8 cellular contexts compared by ENCODE assay signal in the genomic region with DNA sequence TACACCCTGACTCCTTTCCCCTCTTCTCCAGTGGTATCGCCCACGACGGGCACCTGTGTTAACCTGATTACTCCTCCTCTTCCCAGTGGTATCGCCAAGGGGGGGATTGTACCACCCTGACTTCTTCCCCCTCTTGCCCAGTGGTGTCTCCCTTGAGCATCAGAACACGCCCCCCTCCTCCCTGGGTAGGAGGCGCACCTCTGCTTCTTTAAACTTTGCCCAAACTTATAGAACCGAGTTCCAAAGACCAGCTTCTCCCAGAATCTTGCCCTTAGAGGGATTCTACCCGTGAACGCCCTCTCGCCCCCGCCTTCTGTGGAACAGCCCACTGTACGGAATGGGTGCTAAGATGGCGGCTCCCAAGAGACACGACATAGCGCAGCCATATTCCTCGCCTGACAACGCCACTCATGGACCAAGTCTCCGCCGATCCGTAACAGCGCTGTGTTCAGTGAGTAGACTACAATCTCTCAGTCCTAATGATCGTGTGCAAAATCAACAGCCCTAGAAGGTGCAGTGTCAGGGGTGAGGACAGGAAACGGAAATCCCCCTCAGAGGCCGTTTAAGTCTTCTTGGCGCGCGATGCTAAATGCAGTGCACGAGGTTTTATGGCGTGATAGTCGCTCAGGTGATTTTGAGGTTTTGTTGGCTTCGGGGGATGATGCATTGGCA. TPM values are rescaled to one million over a fixed set of nuclear protein-coding genes. Genes with fewer than 3 reads are reported as not detected.
DNase-seq lines count a peak whose midpoint lies in the region; ATAC-seq and TF ChIP-seq lines count a peak whose summit lies in the region.

No MANE protein-coding gene starts in this region.

- no peaks in the 10 kb centered on the region for H3K79me2 ChIP-seq in neural cell (replicated peaks; ENCODE audit: insufficient read depth, low read length)

- H3K27me3 ChIP-seq in HUES6 (ENCODE audit: control insufficient read depth, insufficient read depth, low read length) (no peaks in the 10 kb centered on the region), foreskin keratinocyte (no peaks in the 10 kb centered on the region), neural cell (ENCODE audit: insufficient read depth, low read depth, low read length) (no peaks in the 10 kb centered on the region)

- H3K4me1 Mint-ChIP-seq in stimulated activated naive CD8-positive, alpha-beta T cell treated with anti-CD3 and anti-CD28 coated beads, Interleukin-15, Interleukin-2, amounts not matched to agents 100 ng/mL and 50 ng/mL, for 24 hours (ENCODE audit: low read depth) = peaks cover 21% of the 10 kb centered on the region

- TF ChIP-seq CTCF in foreskin keratinocyte (conservative IDR thresholded peaks at IDR 0.05) (peak; percentile 4), neural cell (IDR thresholded peaks at IDR 0.05; ENCODE audit: poor library complexity, severe bottlenecking) (peak; percentile 20)

- no peaks in the 10 kb centered on the region for H3K36me3 ChIP-seq in HUES6 (ENCODE audit: control insufficient read depth, insufficient read depth, low read length)
- no peaks in the 10 kb centered on the region for H3K36me3 ChIP-seq in neural cell (ENCODE audit: insufficient read depth, low read length)

- H2AFZ ChIP-seq in neural cell (ENCODE audit: low read depth, low read length) = peak overlapping the region; percentile 33

- H3K9me2 ChIP-seq in neural cell (ENCODE audit: insufficient read depth, low read length) = no peaks in the 10 kb centered on the region

- peak overlapping the region; percentile 93 for H3K9ac ChIP-seq in HUES6 (ENCODE audit: low read length)
- H3K9ac ChIP-seq in neural cell (ENCODE audit: low read length) = peak overlapping the region; percentile 57

- peak overlapping the region; percentile 91 for H3K27ac Mint-ChIP-seq in stimulated activated naive CD8-positive, alpha-beta T cell treated with anti-CD3 and anti-CD28 coated beads, Interleukin-15, Interleukin-2, amounts not matched to agents 100 ng/mL and 50 ng/mL, for 24 hours

- peak; percentile 25 for TF ChIP-seq EP300 in neural cell (conservative IDR thresholded peaks at IDR 0.05; ENCODE audit: poor library complexity, severe bottlenecking)

- peak; percentile 53 for DNase-seq in RPMI8226
- DNase-seq in activated naive CD4-positive, alpha-beta T cell (lab: John Stamatoyannopoulos, UW) = peak; percentile 9 to 60 (median 39)
- DNase-seq in foreskin keratinocyte = peak; percentile 71 to 78

- ATAC-seq in GM18517 (IDR thresholded peaks at IDR 0.05; ENCODE audit: unreplicated experiment) = peak; percentile 35
- ATAC-seq in foreskin keratinocyte = peak; percentile 86
- ATAC-seq in GM21367 (IDR thresholded peaks at IDR 0.05; ENCODE audit: unreplicated experiment) = no peak

- H3K27me3 Mint-ChIP-seq in stimulated activated naive CD8-positive, alpha-beta T cell treated with anti-CD3 and anti-CD28 coated beads, Interleukin-15, Interleukin-2, amounts not matched to agents 100 ng/mL and 50 ng/mL, for 24 hours = no peaks in the 10 kb centered on the region

- peak overlapping the region; percentile 66 for H3K4me3 ChIP-seq in HUES6 (ENCODE audit: low read depth, low read length)
- peak overlapping the region; percentile 61 for H3K4me3 ChIP-seq in neural cell (ENCODE audit: low read length)

- H3F3A ChIP-seq in neural cell (ENCODE audit: insufficient read depth, low read length, poor library complexity, severe bottlenecking) = no peaks in the 10 kb centered on the region

- no peaks in the 10 kb centered on the region for H3K9me3 Mint-ChIP-seq in stimulated activated naive CD8-positive, alpha-beta T cell treated with anti-CD3 and anti-CD28 coated beads, Interleukin-15, Interleukin-2, amounts not matched to agents 100 ng/mL and 50 ng/mL, for 24 hours

- H3K4me2 ChIP-seq in neural cell (ENCODE audit: low read length) = no peak overlapping the region

- H3K9me3 ChIP-seq in HUES6 (ENCODE audit: control insufficient read depth, insufficient read depth, low read depth, low read length) (no peaks in the 10 kb centered on the region; the same call in 1 of the 2 replicates), neural cell (ENCODE audit: low read length) (no peaks in the 10 kb centered on the region)

- no peaks in the 10 kb centered on the region for H4K20me1 ChIP-seq in neural cell (ENCODE audit: insufficient read depth)

- peak overlapping the region; percentile 87 for H3K4me3 Mint-ChIP-seq in stimulated activated naive CD8-positive, alpha-beta T cell treated with anti-CD3 and anti-CD28 coated beads, Interleukin-15, Interleukin-2, amounts not matched to agents 100 ng/mL and 50 ng/mL, for 24 hours

- peaks cover 12% of the 10 kb centered on the region; the same call in 1 of the 2 replicates for H3K4me1 ChIP-seq in HUES6 (ENCODE audit: control insufficient read depth, insufficient read depth, low read length)
- H3K4me1 ChIP-seq in foreskin keratinocyte = no peaks in the 10 kb centered on the region

- H3K27ac ChIP-seq in HUES6 (ENCODE audit: low read depth, low read length) (peak overlapping the region; percentile 64), foreskin keratinocyte (peak overlapping the region; percentile 67), neural cell (ENCODE audit: low read length) (peak overlapping the region; percentile 75)

- no peaks in the 10 kb centered on the region for H3K36me3 Mint-ChIP-seq in stimulated activated naive CD8-positive, alpha-beta T cell treated with anti-CD3 and anti-CD28 coated beads, Interleukin-15, Interleukin-2, amounts not matched to agents 100 ng/mL and 50 ng/mL, for 24 hours (ENCODE audit: low read depth)

- peak; percentile 19 for TF ChIP-seq RAD21 in neural cell (conservative IDR thresholded peaks at IDR 0.05)

TF ChIP-seq in neural cell, 6 proteins besides CTCF, POLR2A, EP300 and RAD21:
- TF ChIP-seq TAF1 (IDR thresholded peaks at IDR 0.05; ENCODE audit: low read depth) (no peak), SMC3 (conservative IDR thresholded peaks at IDR 0.05; ENCODE audit: poor library complexity) (peak; percentile 31), MXI1 (conservative IDR thresholded peaks at IDR 0.05; ENCODE audit: poor library complexity, severe bottlenecking) (no peak), EZH2 (IDR thresholded peaks at IDR 0.05; ENCODE audit: borderline replicate concordance, insufficient read depth, low read length, poor library complexity, severe bottlenecking) (no peak), POLR2AphosphoS5 (IDR thresholded peaks at IDR 0.05) (peak; percentile 26)
- TF ChIP-seq, protein P1, sequence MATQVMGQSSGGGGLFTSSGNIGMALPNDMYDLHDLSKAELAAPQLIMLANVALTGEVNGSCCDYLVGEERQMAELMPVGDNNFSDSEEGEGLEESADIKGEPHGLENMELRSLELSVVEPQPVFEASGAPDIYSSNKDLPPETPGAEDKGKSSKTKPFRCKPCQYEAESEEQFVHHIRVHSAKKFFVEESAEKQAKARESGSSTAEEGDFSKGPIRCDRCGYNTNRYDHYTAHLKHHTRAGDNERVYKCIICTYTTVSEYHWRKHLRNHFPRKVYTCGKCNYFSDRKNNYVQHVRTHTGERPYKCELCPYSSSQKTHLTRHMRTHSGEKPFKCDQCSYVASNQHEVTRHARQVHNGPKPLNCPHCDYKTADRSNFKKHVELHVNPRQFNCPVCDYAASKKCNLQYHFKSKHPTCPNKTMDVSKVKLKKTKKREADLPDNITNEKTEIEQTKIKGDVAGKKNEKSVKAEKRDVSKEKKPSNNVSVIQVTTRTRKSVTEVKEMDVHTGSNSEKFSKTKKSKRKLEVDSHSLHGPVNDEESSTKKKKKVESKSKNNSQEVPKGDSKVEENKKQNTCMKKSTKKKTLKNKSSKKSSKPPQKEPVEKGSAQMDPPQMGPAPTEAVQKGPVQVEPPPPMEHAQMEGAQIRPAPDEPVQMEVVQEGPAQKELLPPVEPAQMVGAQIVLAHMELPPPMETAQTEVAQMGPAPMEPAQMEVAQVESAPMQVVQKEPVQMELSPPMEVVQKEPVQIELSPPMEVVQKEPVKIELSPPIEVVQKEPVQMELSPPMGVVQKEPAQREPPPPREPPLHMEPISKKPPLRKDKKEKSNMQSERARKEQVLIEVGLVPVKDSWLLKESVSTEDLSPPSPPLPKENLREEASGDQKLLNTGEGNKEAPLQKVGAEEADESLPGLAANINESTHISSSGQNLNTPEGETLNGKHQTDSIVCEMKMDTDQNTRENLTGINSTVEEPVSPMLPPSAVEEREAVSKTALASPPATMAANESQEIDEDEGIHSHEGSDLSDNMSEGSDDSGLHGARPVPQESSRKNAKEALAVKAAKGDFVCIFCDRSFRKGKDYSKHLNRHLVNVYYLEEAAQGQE (IDR thresholded peaks at IDR 0.05; ENCODE audit: borderline replicate concordance) = no peak

RNA-seq across cellular contexts. Expression of a gene that starts 4.2 kb away (rescaled TPM):
- total RNA-seq in foreskin keratinocyte = 0.14 and 0.24 TPM in 2 replicates
- polyA plus RNA-seq in foreskin keratinocyte (0.07 TPM in 1 of 2 replicates, not detected in the other), neural cell (3.5 and 3.8 TPM in 2 replicates)
- polyA minus RNA-seq in neural cell = 5.8 and 6.4 TPM in 2 replicates
